In genomic region chr13:110305544-110305943, GRCh38 we compare ENCODE assay signal across 13 cellular contexts. TPM values are rescaled to one million over a fixed set of nuclear protein-coding genes. Genes with fewer than 3 reads are reported as not detected.
DNase-seq lines count a peak whose midpoint lies in the region; ATAC-seq and TF ChIP-seq lines count a peak whose summit lies in the region.
"Had no signal": no experiment of that assay in that cellular context is flagged by ENCODE, and none has a peak within 500 bp of the region (broad histone marks: within the 10 kb centered on the region; RNA-seq: fewer than 3 reads in every experiment).

No MANE protein-coding gene starts in this region.

- H3K4me3 Mint-ChIP-seq in brain = peak overlapping the region; percentile 79 to 94 (median 83)
- no peak overlapping the region for H3K4me3 Mint-ChIP-seq in activated naive CD4-positive, alpha-beta T cell treated with anti-CD3 and anti-CD28 coated beads, Interleukin-2, amount 10 ng/mL, durations not matched to agents 7 days and 5 days
- H3K4me3 Mint-ChIP-seq in immature natural killer cell = no peak overlapping the region
- H3K4me3 Mint-ChIP-seq: activated naive CD8-positive, alpha-beta T cell; naive B cell had no signal

- H3K4me3 ChIP-seq in iPS-20b (ENCODE audit: low read length) (peak overlapping the region; percentile 88), gastrocnemius medialis (peak overlapping the region; percentile 64 to 78 (median 73))
- H3K4me3 ChIP-seq: K562 had no signal

- ATAC-seq in gastrocnemius medialis = no peak
- ATAC-seq: K562 had no signal

- H3K9ac ChIP-seq in ES-I3 (ENCODE audit: low read depth, low read length) (peak overlapping the region; percentile 89; the same call in 1 of the 2 replicates), iPS-20b (ENCODE audit: low read depth, low read length) (no peak overlapping the region; the same call in 1 of the 2 replicates)

- peaks cover 10% of the 10 kb centered on the region for H3K27me3 Mint-ChIP-seq in brain
- H3K27me3 Mint-ChIP-seq in activated naive CD4-positive, alpha-beta T cell treated with anti-CD3 and anti-CD28 coated beads, Interleukin-2, amount 10 ng/mL, durations not matched to agents 7 days and 5 days = peaks cover 89% of the 10 kb centered on the region
- H3K27me3 Mint-ChIP-seq in immature natural killer cell (ENCODE audit: low read depth in 3 of 3) = peaks cover 6 to 30% (median 14%) of the 10 kb centered on the region in 3 donors

- intact Hi-C loops in gastrocnemius medialis (cut with DNase I; ENCODE audit: low total_unique reads) = loop anchor here (5.0 kb wide), 1 partner anchor 92 kb away; no protein-coding TSS in a partner anchor

- DNase-seq in gastrocnemius medialis = no peak
- DNase-seq in G401 (ENCODE audit: low spot score) = no peak
- no peak for DNase-seq in activated naive CD4-positive, alpha-beta T cell treated with anti-CD3 and anti-CD28 coated beads, Interleukin-2, amount 10 ng/mL, durations not matched to agents 7 days and 5 days
- DNase-seq in mucosa of gallbladder (ENCODE audit: low spot score) = no peak
- no peak for DNase-seq in immature natural killer cell
- DNase-seq: activated CD4-positive, alpha-beta T cell treated with anti-CD3 and anti-CD28 coated beads, Interleukin-2, amount 50 U/mL, for 4 hours; naive B cell; NCI-H345 had no signal

- peaks cover 42% of the 10 kb centered on the region for H3K27me3 ChIP-seq in iPS-20b (ENCODE audit: insufficient read depth, low read length)
- H3K27me3 ChIP-seq in gastrocnemius medialis = peaks cover 16 to 45% (median 35%) of the 10 kb centered on the region in 3 donors

- H3K4me1 Mint-ChIP-seq in brain (peaks cover 63% of the 10 kb centered on the region), immature natural killer cell (no peaks in the 10 kb centered on the region)
- peaks cover 7% of the 10 kb centered on the region for H3K4me1 Mint-ChIP-seq in activated naive CD4-positive, alpha-beta T cell treated with anti-CD3 and anti-CD28 coated beads, Interleukin-2, amount 10 ng/mL, durations not matched to agents 7 days and 5 days

- H3K36me3 ChIP-seq in ES-I3 (ENCODE audit: insufficient read depth, low read length) (no peaks in the 10 kb centered on the region), iPS-20b (ENCODE audit: insufficient read depth, low read depth, low read length) (peaks cover 5% of the 10 kb centered on the region; the same call in 1 of the 2 replicates), gastrocnemius medialis (no peaks in the 10 kb centered on the region)

- H3K27ac ChIP-seq in iPS-20b (ENCODE audit: low read length) (no peak overlapping the region), gastrocnemius medialis (peak overlapping the region; percentile 84 to 88 (median 86))

- H3K9me3 ChIP-seq in ES-I3 (ENCODE audit: control insufficient read depth, insufficient read depth, low read length) (no peaks in the 10 kb centered on the region), iPS-20b (ENCODE audit: insufficient read depth, low read depth, low read length) (no peaks in the 10 kb centered on the region), gastrocnemius medialis (no peaks in the 10 kb centered on the region)

- peak overlapping the region in 4 of 5 experiments; percentile 19 to 89 (median 59) for H3K27ac Mint-ChIP-seq in brain
- H3K27ac Mint-ChIP-seq in activated naive CD4-positive, alpha-beta T cell treated with anti-CD3 and anti-CD28 coated beads, Interleukin-2, amount 10 ng/mL, durations not matched to agents 7 days and 5 days = no peak overlapping the region
- no peak overlapping the region for H3K27ac Mint-ChIP-seq in immature natural killer cell
- H3K27ac Mint-ChIP-seq: activated naive CD8-positive, alpha-beta T cell; naive B cell had no signal

- H3K36me3 Mint-ChIP-seq in brain = no peaks in the 10 kb centered on the region
- H3K36me3 Mint-ChIP-seq in activated naive CD4-positive, alpha-beta T cell treated with anti-CD3 and anti-CD28 coated beads, Interleukin-2, amount 10 ng/mL, durations not matched to agents 7 days and 5 days = no peaks in the 10 kb centered on the region
- H3K36me3 Mint-ChIP-seq in immature natural killer cell = no peaks in the 10 kb centered on the region
- H3K36me3 Mint-ChIP-seq: activated naive CD8-positive, alpha-beta T cell had no signal

- H3K4me1 ChIP-seq in ES-I3 (ENCODE audit: insufficient read depth, low read length) (peaks cover 12% of the 10 kb centered on the region), iPS-20b (ENCODE audit: insufficient read depth, low read length) (no peaks in the 10 kb centered on the region), gastrocnemius medialis (peaks cover 6 to 14% of the 10 kb centered on the region in 2 donors)

- H3K9me3 Mint-ChIP-seq in brain = peaks cover 0 to 4% (median 0%) of the 10 kb centered on the region in 5 experiments
- H3K9me3 Mint-ChIP-seq in activated naive CD4-positive, alpha-beta T cell treated with anti-CD3 and anti-CD28 coated beads, Interleukin-2, amount 10 ng/mL, durations not matched to agents 7 days and 5 days = no peaks in the 10 kb centered on the region
- H3K9me3 Mint-ChIP-seq in immature natural killer cell = peaks cover 0 to 2% (median 0%) of the 10 kb centered on the region in 6 donors

- CTCF ChIA-PET in activated naive CD4-positive, alpha-beta T cell treated with anti-CD3 and anti-CD28 coated beads, Interleukin-2, amount 10 ng/mL, durations not matched to agents 7 days and 5 days (lab: Charles Lee) = interaction anchor here (1.7 kb wide), 1 partner anchor 19 kb away, joined by 5 read pairs; no protein-coding TSS in a partner anchor

- no peak for TF ChIP-seq CTCF in brain (conservative IDR thresholded peaks at IDR 0.05)
- TF ChIP-seq CTCF in gastrocnemius medialis (IDR thresholded peaks at IDR 0.05 in 4 of 5, conservative IDR thresholded peaks at IDR 0.05 in 1 of 5) = no peak

- in situ Hi-C loops in gastrocnemius medialis (cut with MboI; ENCODE audit: low sequenced_read_pairs in 4 of 4) = loop anchor here in 1 of 4 donors (10.0 kb wide), 1 partner anchor 109 kb away; no protein-coding TSS in a partner anchor
- in situ Hi-C loops in G401 (cut with HindIII; ENCODE audit: low sequenced_read_pairs) = no loop called here

- TF ChIP-seq POLR2A in gastrocnemius medialis (IDR thresholded peaks at IDR 0.05) = no peak

RNA-seq across cellular contexts. Expression of gene COL4A1, which starts 1.4 kb away (rescaled TPM):
- polyA plus RNA-seq in brain (ENCODE audit: insufficient read depth, low read depth, low replicate concordance) = 65.0 TPM
- 100 to 1,000 TPM in 3 of 4 donors, 10 to 100 TPM in 1; 60.5 to 127 (median 120) TPM for total RNA-seq in gastrocnemius medialis
- total RNA-seq in G401 (2014; rRNA removed; shearing (Covaris generic)) = 0.18 and 0.98 TPM in 2 replicates
- 347 TPM for total RNA-seq in mucosa of gallbladder
- polyA plus RNA-seq in immature natural killer cell = not detected
- polyA plus RNA-seq: K562 had no signal

RNA-seq across cellular contexts. Expression of gene COL4A2, which starts 1.5 kb away (rescaled TPM):
- polyA plus RNA-seq in brain (ENCODE audit: insufficient read depth, low read depth, low replicate concordance) = 79.8 TPM
- total RNA-seq in gastrocnemius medialis = 10 to 100 TPM; 51.2 to 85.8 (median 70.5) TPM
- total RNA-seq in G401 (2014; rRNA removed; shearing (Covaris generic)) = 0.12 and 6.1 TPM in 2 replicates
- total RNA-seq in mucosa of gallbladder = 332 TPM
- polyA plus RNA-seq in immature natural killer cell = not detected

Comparison
In these comparisons a context has a peak if more than half of its experiments do, and no peak if none do; other contexts are left out.
1. H3K27ac Mint-ChIP-seq: peak in brain (4 of 5); none in activated naive CD4-positive, alpha-beta T cell treated with anti-CD3 and anti-CD28 coated beads, Interleukin-2, amount 10 ng/mL, durations not matched to agents 7 days and 5 days (single experiment) and immature natural killer cell (0 of 6).
2. H3K4me3 Mint-ChIP-seq: peak in brain (5 of 5); none in activated naive CD4-positive, alpha-beta T cell treated with anti-CD3 and anti-CD28 coated beads, Interleukin-2, amount 10 ng/mL, durations not matched to agents 7 days and 5 days (single experiment) and immature natural killer cell (0 of 5).
3. RNA of gene COL4A1, which starts 1.4 kb away (total RNA-seq): 347 TPM in mucosa of gallbladder (single experiment) and 60.5 to 127 TPM in gastrocnemius medialis; 0.18 to 0.98 TPM in G401; every median in the first group is over 10 times any median in the second.